9 cellular contexts compared by ENCODE assay signal in the genomic region with DNA sequence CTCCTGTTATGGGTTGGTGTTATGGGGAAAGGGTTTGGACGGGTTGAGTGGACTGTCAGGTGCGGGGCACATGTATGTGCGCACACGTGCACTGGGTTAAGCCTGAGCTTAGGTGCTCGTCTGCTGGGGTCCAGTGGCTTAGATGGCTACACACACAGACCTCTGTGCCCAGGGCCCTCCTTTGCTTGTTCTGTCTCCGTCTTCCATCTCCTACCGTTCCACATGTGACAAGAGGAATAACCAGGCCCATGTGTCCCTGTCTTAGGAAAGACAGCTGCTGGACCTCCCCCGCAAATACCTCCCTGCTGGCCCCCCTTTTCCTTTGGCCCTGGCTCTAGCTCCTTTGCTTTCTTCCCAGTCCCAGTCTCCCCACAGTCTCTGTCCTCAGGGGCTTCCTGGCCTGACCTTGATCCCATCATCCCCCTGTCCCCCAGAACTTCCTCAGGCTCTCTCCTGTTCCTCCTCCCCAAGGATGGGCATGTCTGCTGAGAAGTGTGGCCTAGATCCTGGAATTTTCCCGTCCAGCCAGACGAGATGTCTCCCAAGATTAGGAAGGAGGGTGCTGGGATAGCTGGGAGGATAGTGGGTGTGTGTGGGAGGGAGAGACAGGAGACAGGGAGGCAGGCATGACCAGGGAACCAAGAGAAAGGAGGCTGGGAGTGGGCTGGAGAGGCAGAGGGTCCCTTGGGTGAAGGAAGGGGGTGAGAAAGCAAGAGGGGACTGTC. TPM values are rescaled to one million over a fixed set of nuclear protein-coding genes. Genes with fewer than 3 reads are reported as not detected.
DNase-seq lines count a peak whose midpoint lies in the region; ATAC-seq and TF ChIP-seq lines count a peak whose summit lies in the region.
"Had no signal": no experiment of that assay in that cellular context is flagged by ENCODE, and none has a peak within 500 bp of the region (broad histone marks: within the 10 kb centered on the region; RNA-seq: fewer than 3 reads in every experiment).

No MANE protein-coding gene starts in this region.

- no peaks in the 10 kb centered on the region for H3K36me3 Mint-ChIP-seq in activated naive CD8-positive, alpha-beta T cell treated with anti-CD3 and anti-CD28 coated beads, Interleukin-2, amount 50 U/mL, for 24 hours (ENCODE audit: low read depth)

- H3K27ac Mint-ChIP-seq in activated naive CD8-positive, alpha-beta T cell treated with anti-CD3 and anti-CD28 coated beads, Interleukin-2, amount 50 U/mL, for 24 hours: no peak overlapping the region

- 36% methylated on average over 10 of the region's 10 CpGs for WGBS in liver

- peaks cover 58% of the 10 kb centered on the region for H3K27me3 Mint-ChIP-seq in activated naive CD8-positive, alpha-beta T cell treated with anti-CD3 and anti-CD28 coated beads, Interleukin-2, amount 50 U/mL, for 24 hours

- H3K4me3 Mint-ChIP-seq in activated naive CD8-positive, alpha-beta T cell treated with anti-CD3 and anti-CD28 coated beads, Interleukin-2, amount 50 U/mL, for 24 hours: peak overlapping the region; percentile 61

- H3K36me3 ChIP-seq in HUES48 (ENCODE audit: control insufficient read depth, insufficient read depth, low read length) (no peaks in the 10 kb centered on the region), liver (ENCODE audit: control insufficient read depth in 4 of 4, insufficient read depth in 3 of 4, low read depth in 1 of 4, low read length in 3 of 4) (peaks cover 5 to 24% (median 14%) of the 10 kb centered on the region in 4 donors)

- no peak for ATAC-seq in activated naive CD8-positive, alpha-beta T cell treated with anti-CD3 and anti-CD28 coated beads, Interleukin-2, amount 50 U/mL, for 24 hours
- ATAC-seq in HG02763 (IDR thresholded peaks at IDR 0.05; ENCODE audit: unreplicated experiment): no peak

- H3K27me3 ChIP-seq in HUES48 (ENCODE audit: control insufficient read depth, insufficient read depth, low read length): peaks cover 71% of the 10 kb centered on the region
- H3K27me3 ChIP-seq in liver (ENCODE audit: control insufficient read depth in 4 of 4, insufficient read depth in 4 of 4, low read length in 3 of 4): no peaks in the 10 kb centered on the region

- H3K4me1 ChIP-seq in HUES48 (ENCODE audit: control insufficient read depth, insufficient read depth, low read length) (peaks cover 29% of the 10 kb centered on the region), liver (ENCODE audit: control insufficient read depth in 4 of 4, insufficient read depth in 4 of 4, low read length in 3 of 4) (peaks cover 3 to 27% (median 11%) of the 10 kb centered on the region in 4 donors)

- no peak overlapping the region for H3K27ac ChIP-seq in HUES48 (ENCODE audit: low read depth, low read length)
- H3K27ac ChIP-seq in liver (ENCODE audit: low read depth in 1 of 2, low read length in 2 of 2): peak overlapping the region; percentile 94 to 96
- H3K27ac ChIP-seq in skin epidermis: peak overlapping the region in 19 of 21 experiments; percentile 7 to 85 (median 70)

- DNase-seq in activated naive CD8-positive, alpha-beta T cell treated with anti-CD3 and anti-CD28 coated beads, Interleukin-2, amount 50 U/mL, for 24 hours: no peak
- no peak for DNase-seq in NCI-H2029 treated with DMSO at 0.1 percent for 48 hours (lab: John Stamatoyannopoulos, UW)
- DNase-seq in stimulated activated CD8-positive, alpha-beta memory T cell treated with anti-CD3 and anti-CD28 coated beads, Interleukin-4, amount 100 ng/mL, for 48 hours: no peak
- DNase-seq: foreskin fibroblast, NCI-H187 treated with DMSO at 0.1 percent for 48 hours had no signal

- H3K9ac ChIP-seq in HUES48 (ENCODE audit: low read depth, low read length): no peak overlapping the region
- peak overlapping the region; percentile 73 to 99 for H3K9ac ChIP-seq in liver (ENCODE audit: low read depth in 1 of 2, low read length in 2 of 2)

- no peaks in the 10 kb centered on the region for H3K9me3 Mint-ChIP-seq in activated naive CD8-positive, alpha-beta T cell treated with anti-CD3 and anti-CD28 coated beads, Interleukin-2, amount 50 U/mL, for 24 hours

- peaks cover 6% of the 10 kb centered on the region for H3K4me1 Mint-ChIP-seq in activated naive CD8-positive, alpha-beta T cell treated with anti-CD3 and anti-CD28 coated beads, Interleukin-2, amount 50 U/mL, for 24 hours

- no peak for TF ChIP-seq CTCF in liver (IDR thresholded peaks at IDR 0.05; ENCODE audit: low read depth, low read length, missing input control)

- H3K9me3 ChIP-seq in HUES48 (ENCODE audit: control insufficient read depth, insufficient read depth, low read length) (no peaks in the 10 kb centered on the region), liver (ENCODE audit: control insufficient read depth in 4 of 4, low read length in 3 of 4) (no peaks in the 10 kb centered on the region)

- H3K4me3 ChIP-seq in HUES48 (ENCODE audit: low read depth, low read length): peak overlapping the region; percentile 60; the same call in 1 of the 2 replicates
- peak overlapping the region; percentile 77 to 98 (median 81) for H3K4me3 ChIP-seq in liver (ENCODE audit: low read depth in 1 of 3, low read length in 3 of 3)
- H3K4me3 ChIP-seq in skin epidermis: no peak overlapping the region

- no peak for TF ChIP-seq RAD21 in liver (IDR thresholded peaks at IDR 0.05)

TF ChIP-seq in liver, 16 proteins besides CTCF, POLR2A, EP300 and RAD21:
- no peak for TF ChIP-seq NR2F2 (IDR thresholded peaks at IDR 0.05)
- no peak for TF ChIP-seq ATF3 (IDR thresholded peaks at IDR 0.05)
- no peak for TF ChIP-seq SP1 (IDR thresholded peaks at IDR 0.05)
- TF ChIP-seq, protein P1, sequence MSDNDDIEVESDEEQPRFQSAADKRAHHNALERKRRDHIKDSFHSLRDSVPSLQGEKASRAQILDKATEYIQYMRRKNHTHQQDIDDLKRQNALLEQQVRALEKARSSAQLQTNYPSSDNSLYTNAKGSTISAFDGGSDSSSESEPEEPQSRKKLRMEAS (IDR thresholded peaks at IDR 0.05): no peak
- TF ChIP-seq TAF1 (conservative IDR thresholded peaks at IDR 0.05): no peak
- TF ChIP-seq, protein P2, sequence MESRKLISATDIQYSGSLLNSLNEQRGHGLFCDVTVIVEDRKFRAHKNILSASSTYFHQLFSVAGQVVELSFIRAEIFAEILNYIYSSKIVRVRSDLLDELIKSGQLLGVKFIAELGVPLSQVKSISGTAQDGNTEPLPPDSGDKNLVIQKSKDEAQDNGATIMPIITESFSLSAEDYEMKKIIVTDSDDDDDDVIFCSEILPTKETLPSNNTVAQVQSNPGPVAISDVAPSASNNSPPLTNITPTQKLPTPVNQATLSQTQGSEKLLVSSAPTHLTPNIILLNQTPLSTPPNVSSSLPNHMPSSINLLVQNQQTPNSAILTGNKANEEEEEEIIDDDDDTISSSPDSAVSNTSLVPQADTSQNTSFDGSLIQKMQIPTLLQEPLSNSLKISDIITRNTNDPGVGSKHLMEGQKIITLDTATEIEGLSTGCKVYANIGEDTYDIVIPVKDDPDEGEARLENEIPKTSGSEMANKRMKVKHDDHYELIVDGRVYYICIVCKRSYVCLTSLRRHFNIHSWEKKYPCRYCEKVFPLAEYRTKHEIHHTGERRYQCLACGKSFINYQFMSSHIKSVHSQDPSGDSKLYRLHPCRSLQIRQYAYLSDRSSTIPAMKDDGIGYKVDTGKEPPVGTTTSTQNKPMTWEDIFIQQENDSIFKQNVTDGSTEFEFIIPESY (IDR thresholded peaks at IDR 0.05): no peak
- no peak for TF ChIP-seq HNF4A (conservative IDR thresholded peaks at IDR 0.05)
- no peak for TF ChIP-seq FOXA1 (IDR thresholded peaks at IDR 0.05)
- no peak for TF ChIP-seq YY1 (IDR thresholded peaks at IDR 0.05)
- no peak for TF ChIP-seq RXRA (IDR thresholded peaks at IDR 0.05)

RNA-seq across cellular contexts. Expression of gene THPO, which starts 0.8 kb away (rescaled TPM):
- total RNA-seq in liver: 1 to 10 TPM; 3.9 to 6.0 TPM
- 10 to 100 TPM; 11.9 to 14.4 TPM for polyA plus RNA-seq in liver

RNA-seq across cellular contexts. Expression of gene CHRD, which starts 1.0 kb away (rescaled TPM):
- 10 to 100 TPM; 21.7 to 66.4 TPM for total RNA-seq in liver
- polyA plus RNA-seq in liver: 10 to 100 TPM in 1 of 2 donors, 1 to 10 TPM in 1; 9.2 to 48.1 TPM

RNA-seq across cellular contexts. Expression of gene POLR2H, which starts 17.3 kb away (rescaled TPM):
- 10 to 100 TPM; 25.7 to 55.7 TPM for total RNA-seq in liver
- polyA plus RNA-seq in liver: 10 to 100 TPM; 43.1 to 43.9 TPM

RNA-seq across cellular contexts. Expression of gene CLCN2, which starts 17.4 kb away (rescaled TPM):
- 1 to 10 TPM; 3.6 to 3.9 TPM for total RNA-seq in liver
- 1 to 10 TPM; 1.1 to 1.6 TPM for polyA plus RNA-seq in liver

RNA-seq across cellular contexts. Expression of gene FAM131A, which starts 41.4 kb away (rescaled TPM):
- 1 to 10 TPM; 3.5 to 5.7 TPM for total RNA-seq in liver
- polyA plus RNA-seq in liver: 1 to 10 TPM in 1 of 2 donors, under 1 TPM in 1; 0.81 to 1.9 TPM

Comparison
In these comparisons a context has a peak if more than half of its experiments do, and no peak if none do; other contexts are left out.
1. H3K4me3 ChIP-seq: peak in HUES48 (single experiment) and liver (3 of 3); none in skin epidermis (0 of 7).